Comparison of ENCODE assay signal across 8 cellular contexts in the genomic region with DNA sequence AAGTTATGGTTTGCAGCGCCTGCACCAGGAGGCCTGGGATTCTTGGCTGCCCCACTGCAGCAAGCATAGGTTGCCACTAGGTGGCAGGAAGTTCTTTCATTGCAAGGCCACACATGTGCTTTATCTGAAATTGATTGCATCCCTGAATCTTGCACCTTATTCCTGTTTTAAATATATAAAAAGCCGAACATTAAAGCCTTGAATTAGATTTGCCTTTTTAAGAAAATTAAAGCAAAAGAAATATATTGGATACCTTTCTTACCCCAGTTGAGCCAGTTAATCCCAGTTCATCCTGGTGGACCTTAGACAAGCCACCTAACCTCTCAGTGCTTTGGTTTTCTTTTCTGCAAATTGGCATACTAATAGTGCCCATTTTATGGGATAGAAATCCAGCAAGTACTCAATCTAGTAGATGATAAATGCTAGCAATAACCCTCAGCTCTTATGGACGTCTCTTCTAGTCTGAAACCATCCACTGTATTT. TPM values are rescaled to one million over a fixed set of nuclear protein-coding genes. Genes with fewer than 3 reads are reported as not detected.
DNase-seq lines count a peak whose midpoint lies in the region; FAIRE-seq and TF ChIP-seq lines count a peak whose summit lies in the region.

No MANE protein-coding gene starts in this region.

- no peak for TF ChIP-seq POLR2A in Peyer's patch (IDR thresholded peaks at IDR 0.05)

- TF ChIP-seq CTCF in Peyer's patch (IDR thresholded peaks at IDR 0.05) (peak; percentile 70 to 86 (median 81)), parathyroid adenoma (IDR thresholded peaks at IDR 0.05) (peak; percentile 72)

- no peak overlapping the region for H3K27ac ChIP-seq in Peyer's patch
- no peak overlapping the region for H3K27ac ChIP-seq in parathyroid adenoma

- peak; percentile 82 for DNase-seq in AG08395 (ENCODE audit: low spot score)
- DNase-seq in GM18507 (ENCODE audit: extremely low spot score, insufficient read length, low read depth), result peak; percentile 69
- DNase-seq in HUDEP-2 (lab: John Stamatoyannopoulos, UW; ENCODE audit: unreplicated experiment in 76 of 76), result peak in 59 of 76 experiments; percentile 2 to 72 (median 36)
- peak; percentile 43 to 81 (median 64) for DNase-seq in Peyer's patch
- DNase-seq in activated T-helper 9 cell treated with anti-CD3 and anti-CD28 coated beads, Interleukin-2, amount 50 U/mL, for 16 hours (ENCODE audit: low read depth), result peak; percentile 23
- DNase-seq in germinal center (ENCODE audit: low spot score), result peak; percentile 80
- DNase-seq in ecto neural progenitor cell (ENCODE audit: low spot score), result no peak

- FAIRE-seq in GM18507 (lab: Jason Lieb, UNC), result peak; percentile 92

- no peak overlapping the region for H3K9ac ChIP-seq in parathyroid adenoma

- H2AFZ ChIP-seq in parathyroid adenoma, result peak overlapping the region; percentile 5

- no peaks in the 10 kb centered on the region for H3K27me3 ChIP-seq in Peyer's patch
- H3K27me3 ChIP-seq in parathyroid adenoma (ENCODE audit: control insufficient read depth, insufficient read depth, low read length), result no peaks in the 10 kb centered on the region

- no peaks in the 10 kb centered on the region for H3K79me2 ChIP-seq in parathyroid adenoma

- H3K9me3 ChIP-seq in Peyer's patch (no peaks in the 10 kb centered on the region), parathyroid adenoma (ENCODE audit: control insufficient read depth, low read length) (no peaks in the 10 kb centered on the region)

- H3K4me3 ChIP-seq in Peyer's patch (no peak overlapping the region), parathyroid adenoma (ENCODE audit: low read depth, low read length) (no peak overlapping the region)

- H3K36me3 ChIP-seq in Peyer's patch (no peaks in the 10 kb centered on the region), parathyroid adenoma (ENCODE audit: control insufficient read depth, insufficient read depth, low read length) (no peaks in the 10 kb centered on the region)

- H3K4me1 ChIP-seq in Peyer's patch (no peaks in the 10 kb centered on the region), parathyroid adenoma (no peaks in the 10 kb centered on the region)

- H3K4me2 ChIP-seq in parathyroid adenoma (ENCODE audit: low read length), result no peak overlapping the region

RNA-seq across cellular contexts. Expression of a gene that starts 6.3 kb away (rescaled TPM):
- total RNA-seq in Peyer's patch, result 10 to 100 TPM in 3 of 4 donors, 1 to 10 TPM in 1; 3.3 to 33.0 (median 16.1) TPM

RNA-seq across cellular contexts. Expression of a gene that starts 37.6 kb away (rescaled TPM):
- total RNA-seq in Peyer's patch, result 10 to 100 TPM; 32.0 to 63.5 (median 44.7) TPM

RNA-seq across cellular contexts. Expression of a gene that starts 53.3 kb away (rescaled TPM):
- total RNA-seq in Peyer's patch, result 10 to 100 TPM; 23.4 to 84.2 (median 32.8) TPM
